12 cellular contexts compared by ENCODE assay signal in genomic region chr21:16280731-16281130, GRCh38.
DNase-seq lines count a peak whose midpoint lies in the region; ATAC-seq and TF ChIP-seq lines count a peak whose summit lies in the region.
"Had no signal": no experiment of that assay in that cellular context is flagged by ENCODE, and none has a peak within 500 bp of the region (broad histone marks: within the 10 kb centered on the region; RNA-seq: fewer than 3 reads in every experiment).

No MANE protein-coding gene starts in this region.

- H3K4me3 Mint-ChIP-seq in activated CD8-positive, alpha-beta T cell treated with anti-CD3 and anti-CD28 coated beads, Interleukin-2, amount 10 ng/mL, durations not matched to agents 7 days and 5 days, result no peak overlapping the region
- H3K4me3 Mint-ChIP-seq: IgD-negative memory B cell had no signal

- H3K27me3 Mint-ChIP-seq in activated CD8-positive, alpha-beta T cell treated with anti-CD3 and anti-CD28 coated beads, Interleukin-2, amount 10 ng/mL, durations not matched to agents 7 days and 5 days (ENCODE audit: low read depth), result no peaks in the 10 kb centered on the region
- H3K27me3 Mint-ChIP-seq: IgD-negative memory B cell had no signal

- no peaks in the 10 kb centered on the region for H3K9me3 Mint-ChIP-seq in activated CD8-positive, alpha-beta T cell treated with anti-CD3 and anti-CD28 coated beads, Interleukin-2, amount 10 ng/mL, durations not matched to agents 7 days and 5 days (ENCODE audit: insufficient read depth)
- H3K9me3 Mint-ChIP-seq: activated naive CD4-positive, alpha-beta T cell treated with anti-CD3 and anti-CD28 coated beads, Interleukin-2, amount 50 U/mL, for 72 hours; IgD-negative memory B cell had no signal

- WGBS in GM23248 (ENCODE audit: low coverage in 1 of 2, low lambda C conversion rate in 2 of 2, missing lambda C conversion rate in 2 of 2), 2 experiments, result 15 to 32% methylated on average over 2 of the region's 2 CpGs
- 34% methylated on average over 2 of the region's 2 CpGs for WGBS in mammary epithelial cell (ENCODE audit: low coverage, missing lambda C conversion rate)

- H2AFZ ChIP-seq in GM23248 (peak overlapping the region; percentile 77), mammary epithelial cell (ENCODE audit: low read depth, low read length) (peak overlapping the region; percentile 52)

- TF ChIP-seq POLR2A in gastrocnemius medialis (IDR thresholded peaks at IDR 0.05), result peak in 1 of 2 donors; percentile 12

- no peaks in the 10 kb centered on the region for H3K36me3 Mint-ChIP-seq in activated CD8-positive, alpha-beta T cell treated with anti-CD3 and anti-CD28 coated beads, Interleukin-2, amount 10 ng/mL, durations not matched to agents 7 days and 5 days (ENCODE audit: low read depth)
- H3K36me3 Mint-ChIP-seq: activated naive CD4-positive, alpha-beta T cell treated with anti-CD3 and anti-CD28 coated beads, Interleukin-2, amount 50 U/mL, for 72 hours; IgD-negative memory B cell had no signal

- intact Hi-C loops in mammary epithelial cell (cut with micrococcal nuclease) (no loop called here), gastrocnemius medialis (cut with DNase I; ENCODE audit: low total_unique reads) (loop anchor here (5.0 kb wide), 2 partner anchors 68 to 83 kb away; no protein-coding TSS in a partner anchor)

- H3K27me3 ChIP-seq in GM23248 (replicated peaks; ENCODE audit: insufficient read depth), result no peaks in the 10 kb centered on the region
- peaks cover 4% of the 10 kb centered on the region for H3K27me3 ChIP-seq in mammary epithelial cell (ENCODE audit: insufficient read depth, low read length)
- no peaks in the 10 kb centered on the region for H3K27me3 ChIP-seq in gastrocnemius medialis
- H3K27me3 ChIP-seq: BLaER1 had no signal

- H3K4me2 ChIP-seq in GM23248 (ENCODE audit: unreplicated experiment) (peak overlapping the region; percentile 88), mammary epithelial cell (ENCODE audit: insufficient read depth, low read depth, low read length) (peak overlapping the region; percentile 37)
- H3K4me2 ChIP-seq: BLaER1 had no signal

- ATAC-seq in gastrocnemius medialis (peak; percentile 62 to 74), GM21619 (IDR thresholded peaks at IDR 0.05; ENCODE audit: unreplicated experiment) (no peak)
- no peak for ATAC-seq in activated CD8-positive, alpha-beta T cell treated with anti-CD3 and anti-CD28 coated beads, Interleukin-2, amount 10 ng/mL, durations not matched to agents 7 days and 5 days
- ATAC-seq: activated naive CD4-positive, alpha-beta T cell treated with anti-CD3 and anti-CD28 coated beads, Interleukin-2, amount 50 U/mL, for 72 hours had no signal

- no TSS peak for BruUV-seq in mammary epithelial cell (replicated peaks; lab: Mats Ljungman, UMichigan)

- H3K79me2 ChIP-seq in GM23248 (ENCODE audit: insufficient read depth), result peaks cover 42% of the 10 kb centered on the region
- no peaks in the 10 kb centered on the region for H3K79me2 ChIP-seq in mammary epithelial cell (ENCODE audit: insufficient read depth, low read length)

- no peaks in the 10 kb centered on the region for H3K9me2 ChIP-seq in GM23248 (ENCODE audit: insufficient read depth)

- H3K4me3 ChIP-seq in GM23248 (peak overlapping the region; percentile 63), mammary epithelial cell (replicated peaks in 1 of 3; ENCODE audit: insufficient read depth in 1 of 3, low read depth in 2 of 3, low read length in 3 of 3) (no peak overlapping the region), gastrocnemius medialis (peak overlapping the region; percentile 49 to 51 (median 50))
- H3K4me3 ChIP-seq: BLaER1 had no signal

- peak; percentile 27 for DNase-seq in GM23248
- DNase-seq in mammary epithelial cell, result no peak
- DNase-seq in iris pigment epithelial cell (ENCODE audit: low read depth), result peak; percentile 53
- DNase-seq in gastrocnemius medialis, result no peak
- no peak for DNase-seq in activated CD8-positive, alpha-beta T cell treated with anti-CD3 and anti-CD28 coated beads, Interleukin-2, amount 10 ng/mL, durations not matched to agents 7 days and 5 days
- DNase-seq in GF-D8 (lab: John Stamatoyannopoulos, UW), result no peak
- no peak for DNase-seq in EL
- DNase-seq: activated CD4-positive, alpha-beta T cell treated with anti-CD3 and anti-CD28 coated beads, Interleukin-2, amount 50 U/mL, for 1 hour had no signal

- H4K20me1 ChIP-seq in GM23248 (ENCODE audit: insufficient read depth) (no peaks in the 10 kb centered on the region), mammary epithelial cell (ENCODE audit: insufficient read depth, low read length) (no peaks in the 10 kb centered on the region)
- H4K20me1 ChIP-seq: BLaER1 had no signal

- TF ChIP-seq CTCF in mammary epithelial cell (conservative IDR thresholded peaks at IDR 0.05 in 1 of 2, IDR thresholded peaks at IDR 0.05 in 1 of 2; ENCODE audit: extremely low read depth in 1 of 2, insufficient read depth in 1 of 2, low read depth in 1 of 2, low read length in 2 of 2) (no peak), gastrocnemius medialis (IDR thresholded peaks at IDR 0.05 in 4 of 5, conservative IDR thresholded peaks at IDR 0.05 in 1 of 5) (no peak)

- peak overlapping the region; percentile 53 for H3K27ac ChIP-seq in GM23248
- no peak overlapping the region for H3K27ac ChIP-seq in mammary epithelial cell (ENCODE audit: insufficient read depth, low read depth, low read length)
- H3K27ac ChIP-seq in gastrocnemius medialis, result peak overlapping the region; percentile 78 to 87 (median 82)
- H3K27ac ChIP-seq: BLaER1 had no signal

- no peaks in the 10 kb centered on the region for H3K4me1 Mint-ChIP-seq in activated CD8-positive, alpha-beta T cell treated with anti-CD3 and anti-CD28 coated beads, Interleukin-2, amount 10 ng/mL, durations not matched to agents 7 days and 5 days (ENCODE audit: low read depth)
- H3K4me1 Mint-ChIP-seq: IgD-negative memory B cell had no signal

- POLR2A ChIA-PET in activated CD8-positive, alpha-beta T cell treated with anti-CD3 and anti-CD28 coated beads, Interleukin-2, amount 10 ng/mL, durations not matched to agents 7 days and 5 days (lab: Charles Lee), result no interaction called here

- H3F3A ChIP-seq in GM23248 (ENCODE audit: insufficient read depth), result 0 out of 2 replicates have a peak, but pooled peaks cover 3% of the 10 kb centered on the region

- in situ Hi-C loops in GM23248 (cut with MboI), result no loop called here
- in situ Hi-C loops in mammary epithelial cell (cut with MboI; ENCODE audit: low sequenced_read_pairs in 2 of 2), result no loop called here
- in situ Hi-C loops in gastrocnemius medialis (cut with MboI; ENCODE audit: low sequenced_read_pairs in 4 of 4), result no loop called here

- H3K36me3 ChIP-seq in GM23248 (ENCODE audit: low read depth) (no peaks in the 10 kb centered on the region), mammary epithelial cell (ENCODE audit: insufficient read depth, low read length) (no peaks in the 10 kb centered on the region), gastrocnemius medialis (no peaks in the 10 kb centered on the region)
- H3K36me3 ChIP-seq: BLaER1 had no signal

- H3K9me3 ChIP-seq in GM23248 (ENCODE audit: low read depth) (no peaks in the 10 kb centered on the region), mammary epithelial cell (replicated peaks; ENCODE audit: insufficient read depth, low read length) (no peaks in the 10 kb centered on the region), gastrocnemius medialis (no peaks in the 10 kb centered on the region)
- H3K9me3 ChIP-seq: BLaER1 had no signal

- H3K27ac Mint-ChIP-seq in activated CD8-positive, alpha-beta T cell treated with anti-CD3 and anti-CD28 coated beads, Interleukin-2, amount 10 ng/mL, durations not matched to agents 7 days and 5 days, result no peak overlapping the region
- H3K27ac Mint-ChIP-seq: activated naive CD4-positive, alpha-beta T cell treated with anti-CD3 and anti-CD28 coated beads, Interleukin-2, amount 50 U/mL, for 72 hours; IgD-negative memory B cell had no signal

- dilution Hi-C loops in mammary epithelial cell (cut with HindIII; ENCODE audit: low sequenced_read_pairs), result no loop called here

- peaks cover 34% of the 10 kb centered on the region for H3K4me1 ChIP-seq in GM23248 (ENCODE audit: insufficient read depth)
- H3K4me1 ChIP-seq in mammary epithelial cell (ENCODE audit: insufficient read depth, low read length), result peaks cover 2% of the 10 kb centered on the region
- H3K4me1 ChIP-seq in gastrocnemius medialis, result peaks cover 17 to 30% of the 10 kb centered on the region in 2 donors
- H3K4me1 ChIP-seq: BLaER1 had no signal

- CTCF ChIA-PET in mammary epithelial cell (lab: Charles Lee; ENCODE audit: low non-redundant PET), result no interaction called here
- CTCF ChIA-PET in activated CD8-positive, alpha-beta T cell treated with anti-CD3 and anti-CD28 coated beads, Interleukin-2, amount 10 ng/mL, durations not matched to agents 7 days and 5 days (lab: Charles Lee), result no interaction called here

- H3K9ac ChIP-seq in GM23248 (peak overlapping the region; percentile 59), mammary epithelial cell (ENCODE audit: insufficient read depth, low read length) (no peak overlapping the region)
- H3K9ac ChIP-seq: BLaER1 had no signal

Comparison
In these comparisons a context has a peak if more than half of its experiments do, and no peak if none do; other contexts are left out.
1. DNase-seq: peak in GM23248 (single experiment) and iris pigment epithelial cell (single experiment); none in mammary epithelial cell (single experiment), gastrocnemius medialis (0 of 2), activated CD8-positive, alpha-beta T cell treated with anti-CD3 and anti-CD28 coated beads, Interleukin-2, amount 10 ng/mL, durations not matched to agents 7 days and 5 days (single experiment), GF-D8 (single experiment) and EL (single experiment).
2. H3K4me3 ChIP-seq: peak in GM23248 (single experiment) and gastrocnemius medialis (4 of 4); none in mammary epithelial cell (0 of 3).
3. ATAC-seq: peak in gastrocnemius medialis (2 of 2); none in activated CD8-positive, alpha-beta T cell treated with anti-CD3 and anti-CD28 coated beads, Interleukin-2, amount 10 ng/mL, durations not matched to agents 7 days and 5 days (single experiment) and GM21619 (single experiment).